8 cellular contexts compared by ENCODE assay signal in genomic region chr2:32010280-32010669, GRCh38. TPM values are rescaled to one million over a fixed set of nuclear protein-coding genes. Genes with fewer than 3 reads are reported as not detected.
DNase-seq lines count a peak whose midpoint lies in the region; ATAC-seq, FAIRE-seq and TF ChIP-seq lines count a peak whose summit lies in the region.
"Not testable (repeated sequence)": the region's sequence is repeated elsewhere in the genome, so short reads cannot be mapped to it uniquely, and the experiment has no call there.

No MANE protein-coding gene starts in this region.

- H3K4me1 ChIP-seq in HepG2 (ENCODE audit: insufficient read depth, low read length): peaks cover 47% of the 10 kb centered on the region

- BruUV-seq in HepG2 (replicated peaks; lab: Mats Ljungman, UMichigan): not testable (repeated sequence)

- peaks cover 40% of the 10 kb centered on the region for H3K4me1 Mint-ChIP-seq in activated CD4-positive, alpha-beta memory T cell treated with anti-CD3 and anti-CD28 coated beads for 36 hours (ENCODE audit: low read depth)
- H3K4me1 Mint-ChIP-seq in dendritic cell treated with granulocyte-macrophage colony-stimulating factor and Interleukin-4, amounts not matched to agents 40 ng/mL and 50 ng/mL, for 4 days (ENCODE audit: low read depth): peaks cover 41% of the 10 kb centered on the region

- peaks cover 40% of the 10 kb centered on the region for H3K79me2 ChIP-seq in HepG2 (ENCODE audit: insufficient read depth, low read length)

- in situ Hi-C loops in HepG2 (cut with HindIII; ENCODE audit: extremely low pct_ligation_motif_present, low pct_unique_long_range_greater_than_20kb): not testable (repeated sequence)

- no CpG with 5 or more reads among the region's 43 CpGs for WGBS in HepG2 (ENCODE audit: low lambda C conversion rate)

- not testable (repeated sequence) for H3K27me3 Mint-ChIP-seq in activated CD4-positive, alpha-beta memory T cell treated with anti-CD3 and anti-CD28 coated beads for 36 hours; dendritic cell treated with granulocyte-macrophage colony-stimulating factor and Interleukin-4, amounts not matched to agents 40 ng/mL and 50 ng/mL, for 4 days

- not testable (repeated sequence) for H3K4me2 ChIP-seq in HepG2 (ENCODE audit: low read depth, low read length)

- peaks cover 40% of the 10 kb centered on the region for H4K20me1 ChIP-seq in HepG2 (ENCODE audit: insufficient read depth, low read length)

- peak overlapping the region; percentile 57 for H3K27ac Mint-ChIP-seq in activated CD4-positive, alpha-beta memory T cell treated with anti-CD3 and anti-CD28 coated beads for 36 hours
- H3K27ac Mint-ChIP-seq in dendritic cell treated with granulocyte-macrophage colony-stimulating factor and Interleukin-4, amounts not matched to agents 40 ng/mL and 50 ng/mL, for 4 days: peak overlapping the region; percentile 92

- H3K4me3 Mint-ChIP-seq in activated CD4-positive, alpha-beta memory T cell treated with anti-CD3 and anti-CD28 coated beads for 36 hours: peak overlapping the region; percentile 47
- peak overlapping the region; percentile 66 for H3K4me3 Mint-ChIP-seq in dendritic cell treated with granulocyte-macrophage colony-stimulating factor and Interleukin-4, amounts not matched to agents 40 ng/mL and 50 ng/mL, for 4 days

- POLR2A ChIA-PET in activated CD4-positive, alpha-beta memory T cell treated with anti-CD3 and anti-CD28 coated beads for 36 hours (lab: Charles Lee): interaction anchor here (1.2 to 1.6 kb wide), 2 partner anchors 30 to 155 kb away, joined by 5 to 11 read pairs; partner anchors contain the start of genes DPY30 and SLC30A6
- POLR2A ChIA-PET in HepG2 (lab: Yijun Ruan, JAX): interaction anchor here (0.6 to 1.9 kb wide), 4 partner anchors 9 to 156 kb away, joined by 3 to 22 read pairs (median 8); partner anchors contain the start of genes DPY30, SLC30A6 and SPAST

- not testable (repeated sequence) for TF ChIP-seq RAD21 in HepG2 (CRISPR knock-in tag; IDR thresholded peaks at IDR 0.05)

- peak; percentile 56 for ATAC-seq in GM19395 (IDR thresholded peaks at IDR 0.05; ENCODE audit: unreplicated experiment)
- ATAC-seq in HG03108 (IDR thresholded peaks at IDR 0.05; ENCODE audit: unreplicated experiment): peak; percentile 39
- peak; percentile 49 for ATAC-seq in HepG2

- TF ChIP-seq EP300 in HepG2 (IDR thresholded peaks at IDR 0.05; ENCODE audit: low read depth in 2 of 2, low read length in 2 of 2); HepG2 (CRISPR knock-in tag; IDR thresholded peaks at IDR 0.05; ENCODE audit: borderline replicate concordance): not testable (repeated sequence)

- not testable (repeated sequence) for H3K36me3 ChIP-seq in HepG2 (replicated peaks in 1 of 2; ENCODE audit: control insufficient read depth in 1 of 2, insufficient read depth in 2 of 2, low read length in 2 of 2)

- CTCF ChIA-PET in activated CD4-positive, alpha-beta memory T cell treated with anti-CD3 and anti-CD28 coated beads for 36 hours (lab: Charles Lee); HepG2 (lab: Yijun Ruan, JAX; ENCODE audit: low intra/inter-chr PET ratio, low total read pairs): not testable (repeated sequence)

- FAIRE-seq in HepG2 (lab: Jason Lieb, UNC): not testable (repeated sequence)

- H3K9me3 Mint-ChIP-seq in activated CD4-positive, alpha-beta memory T cell treated with anti-CD3 and anti-CD28 coated beads for 36 hours; dendritic cell treated with granulocyte-macrophage colony-stimulating factor and Interleukin-4, amounts not matched to agents 40 ng/mL and 50 ng/mL, for 4 days: not testable (repeated sequence)

- H3K9ac ChIP-seq in HepG2 (ENCODE audit: insufficient read depth, low read depth, low read length): peak overlapping the region; percentile 52

- not testable (repeated sequence) for TF ChIP-seq POLR2A in HepG2 (IDR thresholded peaks at IDR 0.05; ENCODE audit: insufficient read depth in 1 of 2, low read depth in 2 of 2, low read length in 2 of 2)

- peak overlapping the region; percentile 54 for H3K27ac ChIP-seq in HepG2 (ENCODE audit: extremely low read length, insufficient read depth, low read length)

- H3K36me3 Mint-ChIP-seq in activated CD4-positive, alpha-beta memory T cell treated with anti-CD3 and anti-CD28 coated beads for 36 hours: not testable (repeated sequence)
- peaks cover 15% of the 10 kb centered on the region for H3K36me3 Mint-ChIP-seq in dendritic cell treated with granulocyte-macrophage colony-stimulating factor and Interleukin-4, amounts not matched to agents 40 ng/mL and 50 ng/mL, for 4 days (ENCODE audit: low read depth)

- H3K27me3 ChIP-seq in HepG2 (ENCODE audit: control insufficient read depth in 1 of 2, insufficient read depth in 2 of 2, low read length in 2 of 2): not testable (repeated sequence)

- DNase-seq in Ammon's horn (ENCODE audit: low spot score) (peak; percentile 31), NOMO-1 (lab: John Stamatoyannopoulos, UW; ENCODE audit: unreplicated experiment in 2 of 2) (peak; percentile 44 to 51)
- DNase-seq in activated CD4-positive, alpha-beta memory T cell treated with anti-CD3 and anti-CD28 coated beads for 36 hours: peak; percentile 76
- DNase-seq in HepG2 (ENCODE audit: low spot score): not testable (repeated sequence)
- DNase-seq in stimulated activated CD4-positive, alpha-beta T cell treated with anti-CD3 and anti-CD28 coated beads, Interleukin-1b, Interleukin-23, amount 100 ng/mL, for 4 hours (ENCODE audit: low read depth in 2 of 2): peak; percentile 37 to 53

- peak overlapping the region in 2 of 3 experiments; percentile 87 to 95; a peak in 3 of 6 replicates for H3K4me3 ChIP-seq in HepG2 (replicated peaks in 1 of 3; ENCODE audit: insufficient read depth in 1 of 3, low read depth in 2 of 3, low read length in 3 of 3)

- not testable (repeated sequence) for TF ChIP-seq CTCF in HepG2 (CRISPR knock-in tag; IDR thresholded peaks at IDR 0.05)

- intact Hi-C loops in activated CD4-positive, alpha-beta memory T cell treated with anti-CD3 and anti-CD28 coated beads for 36 hours (cut with micrococcal nuclease): not testable (repeated sequence)
- intact Hi-C loops in dendritic cell treated with granulocyte-macrophage colony-stimulating factor and Interleukin-4, amounts not matched to agents 40 ng/mL and 50 ng/mL, for 4 days (cut with micrococcal nuclease): loop anchor here (2.0 kb wide), 1 partner anchor 53 kb away; the partner anchor contains the start of gene SPAST
- intact Hi-C loops in HepG2 (cut with micrococcal nuclease; ENCODE audit: unreplicated experiment): loop anchor here (2.0 kb wide), 1 partner anchor 53 kb away; the partner anchor contains the start of gene SPAST

- not testable (repeated sequence) for H3K9me3 ChIP-seq in HepG2 (ENCODE audit: low read length)

- not testable (repeated sequence) for H2AFZ ChIP-seq in HepG2 (ENCODE audit: low read length)

RNA-seq across cellular contexts. Expression of gene MEMO1, which starts 0.5 kb away (rescaled TPM):
- 10 to 100 TPM; 44.7 to 47.6 TPM for total RNA-seq in activated CD4-positive, alpha-beta memory T cell treated with anti-CD3 and anti-CD28 coated beads for 36 hours
- total RNA-seq in HepG2 (2016; rRNA removed; fragmentation: Illumina TruSeq; extraction: Trizol): 68.0 and 69.8 TPM in 2 replicates
- 140 and 144 TPM in 2 replicates for total RNA-seq in HepG2 (2016; cell fraction: cytosol; rRNA removed; fragmentation: Illumina TruSeq; extraction: Trizol; ENCODE audit: low read depth)
- 65.7 and 68.0 TPM in 2 replicates for total RNA-seq in HepG2 (2016; cell fraction: insoluble cytoplasmic fraction; rRNA removed; fragmentation: Illumina TruSeq; extraction: Trizol)
- total RNA-seq in HepG2 (2016; cell fraction: membrane; rRNA removed; fragmentation: Illumina TruSeq; extraction: Trizol): 143 and 162 TPM in 2 replicates
- total RNA-seq in HepG2 (2016; cell fraction: nucleus; rRNA removed; fragmentation: Illumina TruSeq; extraction: Trizol): 45.7 and 49.1 TPM in 2 replicates
- polyA plus RNA-seq in HepG2 (2011; rRNA removed): 69.3 and 81.6 TPM in 2 replicates
- polyA plus RNA-seq in HepG2 (2011; cell fraction: cytosol; rRNA removed): 51.1 and 54.3 TPM in 2 replicates
- polyA plus RNA-seq in HepG2 (2011; cell fraction: nucleus; rRNA removed): 35.0 and 37.6 TPM in 2 replicates
- 80.1 and 81.8 TPM in 2 replicates for polyA plus RNA-seq in HepG2 (2012)
- 152 and 156 TPM in 2 replicates for polyA plus RNA-seq in HepG2 (2016; cell fraction: cytosol; fragmentation: Illumina TruSeq; extraction: Trizol; ENCODE audit: low read depth)
- 81.9 and 84.7 TPM in 2 replicates for polyA plus RNA-seq in HepG2 (2016; cell fraction: insoluble cytoplasmic fraction; fragmentation: Illumina TruSeq; extraction: Trizol; ENCODE audit: low read depth)
- polyA plus RNA-seq in HepG2 (2016; cell fraction: membrane; fragmentation: Illumina TruSeq; extraction: Trizol; ENCODE audit: low read depth): 169 and 183 TPM in 2 replicates
- polyA plus RNA-seq in HepG2 (2016; cell fraction: nucleus; fragmentation: Illumina TruSeq; extraction: Trizol; ENCODE audit: insufficient read depth, low read depth): 55.9 and 58.9 TPM in 2 replicates
- 33.0 and 51.0 TPM in 2 replicates for polyA minus RNA-seq in HepG2 (2011; rRNA and poly(A)+ RNA removed; ENCODE audit: low replicate concordance)
- polyA minus RNA-seq in HepG2 (2011; cell fraction: cytosol; rRNA and poly(A)+ RNA removed): 36.1 and 40.9 TPM in 2 replicates
- 48.9 and 60.9 TPM in 2 replicates for polyA minus RNA-seq in HepG2 (2011; cell fraction: nucleus; rRNA and poly(A)+ RNA removed)

RNA-seq across cellular contexts. Expression of gene DPY30, which starts 29.3 kb away (rescaled TPM):
- total RNA-seq in activated CD4-positive, alpha-beta memory T cell treated with anti-CD3 and anti-CD28 coated beads for 36 hours: 10 to 100 TPM; 81.6 to 89.2 TPM
- 118 and 165 TPM in 2 replicates for total RNA-seq in HepG2 (2016; rRNA removed; fragmentation: Illumina TruSeq; extraction: Trizol)
- 40.1 and 50.6 TPM in 2 replicates for total RNA-seq in HepG2 (2016; cell fraction: cytosol; rRNA removed; fragmentation: Illumina TruSeq; extraction: Trizol; ENCODE audit: low read depth)
- 124 and 177 TPM in 2 replicates for total RNA-seq in HepG2 (2016; cell fraction: insoluble cytoplasmic fraction; rRNA removed; fragmentation: Illumina TruSeq; extraction: Trizol)
- 59.4 and 69.6 TPM in 2 replicates for total RNA-seq in HepG2 (2016; cell fraction: membrane; rRNA removed; fragmentation: Illumina TruSeq; extraction: Trizol)
- total RNA-seq in HepG2 (2016; cell fraction: nucleus; rRNA removed; fragmentation: Illumina TruSeq; extraction: Trizol): 49.2 and 53.2 TPM in 2 replicates
- 78.9 and 98.1 TPM in 2 replicates for polyA plus RNA-seq in HepG2 (2011; rRNA removed)
- 74.9 and 105 TPM in 2 replicates for polyA plus RNA-seq in HepG2 (2011; cell fraction: cytosol; rRNA removed)
- polyA plus RNA-seq in HepG2 (2011; cell fraction: nucleus; rRNA removed): 24.3 and 28.3 TPM in 2 replicates
- polyA plus RNA-seq in HepG2 (2012): 123 and 125 TPM in 2 replicates
- polyA plus RNA-seq in HepG2 (2016; cell fraction: cytosol; fragmentation: Illumina TruSeq; extraction: Trizol; ENCODE audit: low read depth): 42.4 and 55.4 TPM in 2 replicates
- 196 and 205 TPM in 2 replicates for polyA plus RNA-seq in HepG2 (2016; cell fraction: insoluble cytoplasmic fraction; fragmentation: Illumina TruSeq; extraction: Trizol; ENCODE audit: low read depth)
- polyA plus RNA-seq in HepG2 (2016; cell fraction: membrane; fragmentation: Illumina TruSeq; extraction: Trizol; ENCODE audit: low read depth): 59.7 and 72.0 TPM in 2 replicates
- 83.1 and 84.8 TPM in 2 replicates for polyA plus RNA-seq in HepG2 (2016; cell fraction: nucleus; fragmentation: Illumina TruSeq; extraction: Trizol; ENCODE audit: insufficient read depth, low read depth)
- 9.6 and 24.6 TPM in 2 replicates for polyA minus RNA-seq in HepG2 (2011; rRNA and poly(A)+ RNA removed; ENCODE audit: low replicate concordance)
- polyA minus RNA-seq in HepG2 (2011; cell fraction: cytosol; rRNA and poly(A)+ RNA removed): 31.1 and 32.5 TPM in 2 replicates
- polyA minus RNA-seq in HepG2 (2011; cell fraction: nucleus; rRNA and poly(A)+ RNA removed): 18.8 and 27.2 TPM in 2 replicates

RNA-seq across cellular contexts. Expression of gene SPAST, which starts 53.1 kb away (rescaled TPM):
- total RNA-seq in activated CD4-positive, alpha-beta memory T cell treated with anti-CD3 and anti-CD28 coated beads for 36 hours: 10 to 100 TPM; 15.3 to 15.8 TPM
- total RNA-seq in HepG2 (2016; rRNA removed; fragmentation: Illumina TruSeq; extraction: Trizol): 40.4 and 41.5 TPM in 2 replicates
- 23.2 and 26.1 TPM in 2 replicates for total RNA-seq in HepG2 (2016; cell fraction: cytosol; rRNA removed; fragmentation: Illumina TruSeq; extraction: Trizol; ENCODE audit: low read depth)
- total RNA-seq in HepG2 (2016; cell fraction: insoluble cytoplasmic fraction; rRNA removed; fragmentation: Illumina TruSeq; extraction: Trizol): 37.5 and 39.9 TPM in 2 replicates
- total RNA-seq in HepG2 (2016; cell fraction: membrane; rRNA removed; fragmentation: Illumina TruSeq; extraction: Trizol): 33.7 and 34.4 TPM in 2 replicates
- total RNA-seq in HepG2 (2016; cell fraction: nucleus; rRNA removed; fragmentation: Illumina TruSeq; extraction: Trizol): 24.5 and 29.2 TPM in 2 replicates
- polyA plus RNA-seq in HepG2 (2011; rRNA removed): 8.1 and 11.5 TPM in 2 replicates
- polyA plus RNA-seq in HepG2 (2011; cell fraction: cytosol; rRNA removed): 4.7 and 7.3 TPM in 2 replicates
- polyA plus RNA-seq in HepG2 (2011; cell fraction: nucleus; rRNA removed): 3.2 and 3.8 TPM in 2 replicates
- polyA plus RNA-seq in HepG2 (2012): 11.4 and 14.0 TPM in 2 replicates
- 2.0 and 2.8 TPM in 2 replicates for polyA plus RNA-seq in HepG2 (2016; cell fraction: cytosol; fragmentation: Illumina TruSeq; extraction: Trizol; ENCODE audit: low read depth)
- 20.2 and 21.0 TPM in 2 replicates for polyA plus RNA-seq in HepG2 (2016; cell fraction: insoluble cytoplasmic fraction; fragmentation: Illumina TruSeq; extraction: Trizol; ENCODE audit: low read depth)
- 8.6 and 9.2 TPM in 2 replicates for polyA plus RNA-seq in HepG2 (2016; cell fraction: membrane; fragmentation: Illumina TruSeq; extraction: Trizol; ENCODE audit: low read depth)
- 18.4 and 19.9 TPM in 2 replicates for polyA plus RNA-seq in HepG2 (2016; cell fraction: nucleus; fragmentation: Illumina TruSeq; extraction: Trizol; ENCODE audit: insufficient read depth, low read depth)
- 5.2 and 7.0 TPM in 2 replicates for polyA minus RNA-seq in HepG2 (2011; rRNA and poly(A)+ RNA removed; ENCODE audit: low replicate concordance)
- polyA minus RNA-seq in HepG2 (2011; cell fraction: cytosol; rRNA and poly(A)+ RNA removed): 22.6 and 33.6 TPM in 2 replicates
- 16.0 and 20.1 TPM in 2 replicates for polyA minus RNA-seq in HepG2 (2011; cell fraction: nucleus; rRNA and poly(A)+ RNA removed)
